Comparison of ENCODE assay signal across 8 cellular contexts in the genomic region with DNA sequence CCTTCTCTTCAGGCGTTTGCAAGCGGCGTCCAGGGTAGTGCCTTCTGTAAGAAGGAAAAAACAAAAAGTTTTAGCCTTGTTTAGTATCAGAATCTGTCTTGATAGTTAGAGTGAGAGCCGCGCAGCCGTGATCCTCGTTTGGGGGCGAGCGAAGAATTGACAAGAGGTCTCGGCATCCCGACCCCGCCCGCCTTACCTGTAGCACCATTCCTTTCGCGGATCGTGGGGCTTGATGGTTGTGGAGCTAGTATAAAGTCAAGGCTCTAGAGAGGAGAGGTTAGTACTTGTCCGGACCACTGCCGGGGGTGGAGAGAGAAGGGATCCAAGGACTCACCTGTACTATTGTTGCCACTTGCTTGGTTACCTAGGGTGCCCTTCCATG. TPM values are rescaled to one million over a fixed set of nuclear protein-coding genes. Genes with fewer than 3 reads are reported as not detected.
DNase-seq lines count a peak whose midpoint lies in the region; ATAC-seq and TF ChIP-seq lines count a peak whose summit lies in the region.

No MANE protein-coding gene starts in this region.

- no peak for TF ChIP-seq CTCF in WTC11 (IDR thresholded peaks at IDR 0.05)

- H3K9me3 ChIP-seq in muscle layer of colon (ENCODE audit: low read length) = no peaks in the 10 kb centered on the region
- no peaks in the 10 kb centered on the region for H3K9me3 ChIP-seq in thymus (ENCODE audit: control insufficient read depth)

- H3K4me3 ChIP-seq in muscle layer of colon (ENCODE audit: low read depth in 1 of 2, low read length in 2 of 2) (peak overlapping the region; percentile 97), thymus (ENCODE audit: low read length) (peak overlapping the region; percentile 52)

- peak; percentile 2 for DNase-seq in NK-92 treated with Interleukin-12 subunit alpha and Interleukin-12 subunit beta, amount 100 ng/mL, for 24 hours (lab: John Stamatoyannopoulos, UW)
- DNase-seq in NK-92 (lab: John Stamatoyannopoulos, UW; ENCODE audit: unreplicated experiment) (no peak), WTC11 (ENCODE audit: low spot score) (peak; percentile 38), AG08395 (ENCODE audit: low spot score) (no peak)
- peak in 2 of 3 experiments; percentile 8 to 13 for DNase-seq in effector memory CD8-positive, alpha-beta T cell

- POLR2A ChIA-PET in WTC11 (lab: Charles Lee) = interaction anchor here (0.7 kb wide), 1 partner anchor 436 kb away, joined by 3 read pairs; no protein-coding TSS in a partner anchor

- peaks cover 6% of the 10 kb centered on the region for H3K4me1 ChIP-seq in muscle layer of colon (ENCODE audit: insufficient read depth, low read length)
- no peaks in the 10 kb centered on the region for H3K4me1 ChIP-seq in thymus (ENCODE audit: control insufficient read depth, insufficient read depth, low read length)

- peak overlapping the region; percentile 92 for H3K4me3 Mint-ChIP-seq in WTC11
- peak overlapping the region; percentile 91 to 93 for H3K4me3 Mint-ChIP-seq in effector memory CD8-positive, alpha-beta T cell

- no peaks in the 10 kb centered on the region for H3K9me3 Mint-ChIP-seq in WTC11
- H3K9me3 Mint-ChIP-seq in effector memory CD8-positive, alpha-beta T cell = no peaks in the 10 kb centered on the region

- no peaks in the 10 kb centered on the region for H3K27me3 ChIP-seq in muscle layer of colon (ENCODE audit: control insufficient read depth in 1 of 2, insufficient read depth in 2 of 2, low read length in 2 of 2)
- no peaks in the 10 kb centered on the region for H3K27me3 ChIP-seq in thymus (ENCODE audit: control insufficient read depth, insufficient read depth)

- no peaks in the 10 kb centered on the region for H3K36me3 ChIP-seq in muscle layer of colon (ENCODE audit: insufficient read depth, low read length)
- H3K36me3 ChIP-seq in thymus (ENCODE audit: control insufficient read depth, insufficient read depth) = no peaks in the 10 kb centered on the region

- peaks cover 38% of the 10 kb centered on the region for H3K4me1 Mint-ChIP-seq in WTC11
- H3K4me1 Mint-ChIP-seq in effector memory CD8-positive, alpha-beta T cell (ENCODE audit: low read depth in 2 of 2) = peaks cover 24 to 42% of the 10 kb centered on the region in 2 donors

- peak overlapping the region; percentile 96 for H3K9ac ChIP-seq in muscle layer of colon (ENCODE audit: low read length)

- H3K27me3 Mint-ChIP-seq in WTC11 (ENCODE audit: low read depth) = no peaks in the 10 kb centered on the region; the same call in 1 of the 2 replicates
- no peaks in the 10 kb centered on the region for H3K27me3 Mint-ChIP-seq in effector memory CD8-positive, alpha-beta T cell

- H3K36me3 Mint-ChIP-seq in WTC11 = no peaks in the 10 kb centered on the region; the same call in 1 of the 2 replicates
- peaks cover 6% of the 10 kb centered on the region for H3K36me3 Mint-ChIP-seq in effector memory CD8-positive, alpha-beta T cell (ENCODE audit: insufficient read depth)

- under 1% methylated on average over 18 of the region's 18 CpGs for WGBS in thymus

- H3K27ac Mint-ChIP-seq in WTC11 = peak overlapping the region; percentile 89
- H3K27ac Mint-ChIP-seq in effector memory CD8-positive, alpha-beta T cell = peak overlapping the region; percentile 94 to 97

- CTCF ChIA-PET in WTC11 (lab: Charles Lee) = interaction anchor here (1.1 to 1.2 kb wide), 2 partner anchors 250 to 469 kb away, joined by 3 to 7 read pairs; no protein-coding TSS in a partner anchor

- ATAC-seq in HG03520 (IDR thresholded peaks at IDR 0.05; ENCODE audit: unreplicated experiment) (peak; percentile 1), WTC11 (peak; percentile 0; the same call in 1 of the 2 replicates)
- no peak for ATAC-seq in effector memory CD8-positive, alpha-beta T cell (replicated peaks)

- H3K27ac ChIP-seq in muscle layer of colon (ENCODE audit: low read depth, low read length) = peak overlapping the region; percentile 88
- H3K27ac ChIP-seq in thymus (ENCODE audit: low read depth) = peak overlapping the region; percentile 72

TF ChIP-seq in WTC11, 78 proteins besides CTCF, POLR2A, EP300 and RAD21 (continues in another document):
- TF ChIP-seq JAZF1 (CRISPR knock-in tag; IDR thresholded peaks at IDR 0.05) (no peak), MXD4 (CRISPR knock-in tag; IDR thresholded peaks at IDR 0.05; ENCODE audit: borderline replicate concordance) (no peak), EMX1 (CRISPR knock-in tag; IDR thresholded peaks at IDR 0.05) (no peak), NFYB (CRISPR knock-in tag; conservative IDR thresholded peaks at IDR 0.05; ENCODE audit: low read depth) (no peak), ELF4 (CRISPR knock-in tag; IDR thresholded peaks at IDR 0.05; ENCODE audit: low read depth) (no peak), ZNF671 (CRISPR knock-in tag; IDR thresholded peaks at IDR 0.05) (no peak), CBFB (CRISPR knock-in tag; IDR thresholded peaks at IDR 0.05; ENCODE audit: low read depth) (no peak), PRRX2 (CRISPR knock-in tag; IDR thresholded peaks at IDR 0.05) (no peak), ZNF416 (CRISPR knock-in tag; IDR thresholded peaks at IDR 0.05) (no peak), ZNF232 (CRISPR knock-in tag; IDR thresholded peaks at IDR 0.05) (no peak), NR3C1 (CRISPR knock-in tag; conservative IDR thresholded peaks at IDR 0.05; ENCODE audit: low read depth) (no peak)
- TF ChIP-seq, protein P1, sequence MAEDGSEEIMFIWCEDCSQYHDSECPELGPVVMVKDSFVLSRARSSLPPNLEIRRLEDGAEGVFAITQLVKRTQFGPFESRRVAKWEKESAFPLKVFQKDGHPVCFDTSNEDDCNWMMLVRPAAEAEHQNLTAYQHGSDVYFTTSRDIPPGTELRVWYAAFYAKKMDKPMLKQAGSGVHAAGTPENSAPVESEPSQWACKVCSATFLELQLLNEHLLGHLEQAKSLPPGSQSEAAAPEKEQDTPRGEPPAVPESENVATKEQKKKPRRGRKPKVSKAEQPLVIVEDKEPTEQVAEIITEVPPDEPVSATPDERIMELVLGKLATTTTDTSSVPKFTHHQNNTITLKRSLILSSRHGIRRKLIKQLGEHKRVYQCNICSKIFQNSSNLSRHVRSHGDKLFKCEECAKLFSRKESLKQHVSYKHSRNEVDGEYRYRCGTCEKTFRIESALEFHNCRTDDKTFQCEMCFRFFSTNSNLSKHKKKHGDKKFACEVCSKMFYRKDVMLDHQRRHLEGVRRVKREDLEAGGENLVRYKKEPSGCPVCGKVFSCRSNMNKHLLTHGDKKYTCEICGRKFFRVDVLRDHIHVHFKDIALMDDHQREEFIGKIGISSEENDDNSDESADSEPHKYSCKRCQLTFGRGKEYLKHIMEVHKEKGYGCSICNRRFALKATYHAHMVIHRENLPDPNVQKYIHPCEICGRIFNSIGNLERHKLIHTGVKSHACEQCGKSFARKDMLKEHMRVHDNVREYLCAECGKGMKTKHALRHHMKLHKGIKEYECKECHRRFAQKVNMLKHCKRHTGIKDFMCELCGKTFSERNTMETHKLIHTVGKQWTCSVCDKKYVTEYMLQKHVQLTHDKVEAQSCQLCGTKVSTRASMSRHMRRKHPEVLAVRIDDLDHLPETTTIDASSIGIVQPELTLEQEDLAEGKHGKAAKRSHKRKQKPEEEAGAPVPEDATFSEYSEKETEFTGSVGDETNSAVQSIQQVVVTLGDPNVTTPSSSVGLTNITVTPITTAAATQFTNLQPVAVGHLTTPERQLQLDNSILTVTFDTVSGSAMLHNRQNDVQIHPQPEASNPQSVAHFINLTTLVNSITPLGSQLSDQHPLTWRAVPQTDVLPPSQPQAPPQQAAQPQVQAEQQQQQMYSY (CRISPR knock-in tag; IDR thresholded peaks at IDR 0.05) = no peak
- TF ChIP-seq, protein P2, sequence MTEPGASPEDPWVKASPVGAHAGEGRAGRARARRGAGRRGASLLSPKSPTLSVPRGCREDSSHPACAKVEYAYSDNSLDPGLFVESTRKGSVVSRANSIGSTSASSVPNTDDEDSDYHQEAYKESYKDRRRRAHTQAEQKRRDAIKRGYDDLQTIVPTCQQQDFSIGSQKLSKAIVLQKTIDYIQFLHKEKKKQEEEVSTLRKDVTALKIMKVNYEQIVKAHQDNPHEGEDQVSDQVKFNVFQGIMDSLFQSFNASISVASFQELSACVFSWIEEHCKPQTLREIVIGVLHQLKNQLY (CRISPR knock-in tag; IDR thresholded peaks at IDR 0.05) = no peak
- TF ChIP-seq, protein P3, sequence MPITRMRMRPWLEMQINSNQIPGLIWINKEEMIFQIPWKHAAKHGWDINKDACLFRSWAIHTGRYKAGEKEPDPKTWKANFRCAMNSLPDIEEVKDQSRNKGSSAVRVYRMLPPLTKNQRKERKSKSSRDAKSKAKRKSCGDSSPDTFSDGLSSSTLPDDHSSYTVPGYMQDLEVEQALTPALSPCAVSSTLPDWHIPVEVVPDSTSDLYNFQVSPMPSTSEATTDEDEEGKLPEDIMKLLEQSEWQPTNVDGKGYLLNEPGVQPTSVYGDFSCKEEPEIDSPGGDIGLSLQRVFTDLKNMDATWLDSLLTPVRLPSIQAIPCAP (CRISPR knock-in tag; IDR thresholded peaks at IDR 0.05) = no peak
- TF ChIP-seq, protein P4, sequence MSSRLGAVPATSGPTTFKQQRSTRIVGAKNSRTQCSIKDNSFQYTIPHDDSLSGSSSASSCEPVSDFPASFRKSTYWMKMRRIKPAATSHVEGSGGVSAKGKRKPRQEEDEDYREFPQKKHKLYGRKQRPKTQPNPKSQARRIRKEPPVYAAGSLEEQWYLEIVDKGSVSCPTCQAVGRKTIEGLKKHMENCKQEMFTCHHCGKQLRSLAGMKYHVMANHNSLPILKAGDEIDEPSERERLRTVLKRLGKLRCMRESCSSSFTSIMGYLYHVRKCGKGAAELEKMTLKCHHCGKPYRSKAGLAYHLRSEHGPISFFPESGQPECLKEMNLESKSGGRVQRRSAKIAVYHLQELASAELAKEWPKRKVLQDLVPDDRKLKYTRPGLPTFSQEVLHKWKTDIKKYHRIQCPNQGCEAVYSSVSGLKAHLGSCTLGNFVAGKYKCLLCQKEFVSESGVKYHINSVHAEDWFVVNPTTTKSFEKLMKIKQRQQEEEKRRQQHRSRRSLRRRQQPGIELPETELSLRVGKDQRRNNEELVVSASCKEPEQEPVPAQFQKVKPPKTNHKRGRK (CRISPR knock-in tag; IDR thresholded peaks at IDR 0.05; ENCODE audit: borderline replicate concordance) = no peak
- TF ChIP-seq, protein P5, sequence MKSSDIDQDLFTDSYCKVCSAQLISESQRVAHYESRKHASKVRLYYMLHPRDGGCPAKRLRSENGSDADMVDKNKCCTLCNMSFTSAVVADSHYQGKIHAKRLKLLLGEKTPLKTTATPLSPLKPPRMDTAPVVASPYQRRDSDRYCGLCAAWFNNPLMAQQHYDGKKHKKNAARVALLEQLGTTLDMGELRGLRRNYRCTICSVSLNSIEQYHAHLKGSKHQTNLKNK (CRISPR knock-in tag; IDR thresholded peaks at IDR 0.05) = no peak

RNA-seq across cellular contexts. Expression of a gene that starts 0.5 kb away (rescaled TPM):
- total RNA-seq in WTC11 (2021) = 36.9 to 39.8 TPM (median 38.8 TPM) in 3 replicates
- 7.5 TPM for polyA plus RNA-seq in thymus

RNA-seq across cellular contexts. Expression of a gene that starts 0.7 kb away (rescaled TPM):
- 9.6 to 12.3 TPM (median 10.7 TPM) in 3 replicates for total RNA-seq in WTC11 (2021)
- polyA plus RNA-seq in thymus = 13.8 TPM

Comparison
In these comparisons a context has a peak if more than half of its experiments do, and no peak if none do; other contexts are left out.
1. DNase-seq: peak in NK-92 treated with Interleukin-12 subunit alpha and Interleukin-12 subunit beta, amount 100 ng/mL, for 24 hours (single experiment), WTC11 (single experiment) and effector memory CD8-positive, alpha-beta T cell (2 of 3); none in NK-92 (single experiment) and AG08395 (single experiment).